12 cellular contexts compared by ENCODE assay signal in genomic region chrX:40663880-40664630, GRCh38. TPM values are rescaled to one million over a fixed set of nuclear protein-coding genes. Genes with fewer than 3 reads are reported as not detected.
DNase-seq lines count a peak whose midpoint lies in the region; ATAC-seq and TF ChIP-seq lines count a peak whose summit lies in the region.
"Had no signal": no experiment of that assay in that cellular context is flagged by ENCODE, and none has a peak within 500 bp of the region (broad histone marks: within the 10 kb centered on the region; RNA-seq: fewer than 3 reads in every experiment).

No MANE protein-coding gene starts in this region.

- ATAC-seq in Panc1 (no peak), GM21717 (IDR thresholded peaks at IDR 0.05; ENCODE audit: unreplicated experiment) (no peak), GM21576 (IDR thresholded peaks at IDR 0.05; ENCODE audit: unreplicated experiment) (no peak)
- no peak for ATAC-seq in activated CD4-positive, CD25-positive, alpha-beta regulatory T cell treated with anti-CD3 and anti-CD28 coated beads, Interleukin-2, amount 50 U/mL, for 24 hours

- H3K4ac ChIP-seq in trophoblast cell (ENCODE audit: low read depth, low read length) = no peak overlapping the region

- H3K79me2 ChIP-seq in fibroblast of lung (ENCODE audit: control insufficient read depth, insufficient read depth, low read length) (no peaks in the 10 kb centered on the region), trophoblast cell (ENCODE audit: control insufficient read depth, insufficient read depth, low read length, poor library complexity) (no peaks in the 10 kb centered on the region)

- no peak overlapping the region for H3K23ac ChIP-seq in trophoblast cell (ENCODE audit: low read length)

- POLR2A ChIA-PET in Panc1 (lab: Charles Lee) = no interaction called here

- H3K9me3 ChIP-seq in Panc1 (ENCODE audit: control insufficient read depth, insufficient read depth, low read depth, low read length) (no peaks in the 10 kb centered on the region), fibroblast of lung (ENCODE audit: control insufficient read depth, insufficient read depth, low read depth, low read length) (no peaks in the 10 kb centered on the region), trophoblast cell (ENCODE audit: insufficient read depth, low read depth, low read length) (no peaks in the 10 kb centered on the region)
- H3K9me3 ChIP-seq: ovary had no signal

- no peaks in the 10 kb centered on the region for H3K4me1 ChIP-seq in Panc1 (ENCODE audit: control insufficient read depth, insufficient read depth, low read length)
- H3K4me1 ChIP-seq in fibroblast of lung (ENCODE audit: control insufficient read depth, extremely low read depth, insufficient read depth, low read length) = no peaks in the 10 kb centered on the region
- no peaks in the 10 kb centered on the region for H3K4me1 ChIP-seq in trophoblast cell (ENCODE audit: control insufficient read depth in 1 of 2, insufficient read depth in 2 of 2, low read length in 2 of 2)

- H3K4me3 ChIP-seq in GM06990 (replicated peaks; ENCODE audit: low read depth, low read length) (no peak overlapping the region), Panc1 (ENCODE audit: low read depth in 2 of 2, low read length in 2 of 2) (no peak overlapping the region), fibroblast of lung (replicated peaks in 1 of 4; ENCODE audit: control extremely low read depth in 1 of 4, insufficient read depth in 1 of 4, low read depth in 3 of 4, low read length in 4 of 4) (no peak overlapping the region), trophoblast cell (ENCODE audit: low read depth, low read length) (no peak overlapping the region)
- H3K4me3 ChIP-seq: ovary had no signal

- no peak overlapping the region for H2AFZ ChIP-seq in fibroblast of lung (ENCODE audit: low read length)
- no peak overlapping the region for H2AFZ ChIP-seq in trophoblast cell (ENCODE audit: insufficient read depth, low read length, poor library complexity)

- TF ChIP-seq CTCF in GM06990 (IDR thresholded peaks at IDR 0.05; ENCODE audit: insufficient read depth, low read length, poor library complexity, severe bottlenecking) (peak; percentile 19), Panc1 (IDR thresholded peaks at IDR 0.05) (peak; percentile 25; the same call in 1 of the 2 replicates), fibroblast of lung (conservative IDR thresholded peaks at IDR 0.05 in 1 of 2, IDR thresholded peaks at IDR 0.05 in 1 of 2; ENCODE audit: low read depth in 1 of 2, low read length in 2 of 2) (peak; percentile 36 to 53)

- no peak overlapping the region for H3K14ac ChIP-seq in trophoblast cell (ENCODE audit: low read length)

- no peaks in the 10 kb centered on the region for H3K79me1 ChIP-seq in trophoblast cell (ENCODE audit: low read length)

- DNase-seq in GM06990 (ENCODE audit: extremely low read depth, insufficient read length) (no peak), Panc1 (ENCODE audit: low read depth, low spot score) (no peak), fibroblast of lung (ENCODE audit: low read depth in 2 of 2) (peak; percentile 18 to 42), trophoblast cell (peak; percentile 13 to 48), NCI-H2029 treated with DMSO at 0.1 percent for 48 hours (lab: John Stamatoyannopoulos, UW) (no peak)
- DNase-seq: foreskin melanocyte, NCI-H1105 had no signal

- whole genome bisulfite sequencing in trophoblast cell (ENCODE audit: extremely low coverage, insufficient coverage, insufficient read length) = no CpG with 5 or more reads among the region's 6 CpGs

- no peak overlapping the region for H2BK120ac ChIP-seq in trophoblast cell (ENCODE audit: insufficient read depth, low read length, poor library complexity)

- no peak overlapping the region for H4K91ac ChIP-seq in trophoblast cell (ENCODE audit: low read depth, low read length)

- BruUV-seq in Panc1 (replicated peaks; lab: Mats Ljungman, UMichigan) = no TSS peak

- no peak overlapping the region for H4K8ac ChIP-seq in trophoblast cell (ENCODE audit: low read depth, low read length)

- H3K27me3 ChIP-seq in GM06990 (replicated peaks; ENCODE audit: control insufficient read depth, insufficient read depth, low read length) (no peaks in the 10 kb centered on the region), Panc1 (ENCODE audit: control insufficient read depth, insufficient read depth, low read length) (no peaks in the 10 kb centered on the region), fibroblast of lung (ENCODE audit: control insufficient read depth, insufficient read depth, low read length) (no peaks in the 10 kb centered on the region), trophoblast cell (ENCODE audit: insufficient read depth, low read length) (no peaks in the 10 kb centered on the region)
- H3K27me3 ChIP-seq: ovary had no signal

- no peak overlapping the region for H3K18ac ChIP-seq in trophoblast cell (ENCODE audit: low read length)

- no peak overlapping the region for H2BK12ac ChIP-seq in trophoblast cell (ENCODE audit: low read length)

- H3K4me2 ChIP-seq in fibroblast of lung (ENCODE audit: extremely low read depth, insufficient read depth, low read length) = no peak overlapping the region
- no peak overlapping the region for H3K4me2 ChIP-seq in trophoblast cell (ENCODE audit: low read length)

- H2AK5ac ChIP-seq in trophoblast cell (ENCODE audit: low read length) = no peak overlapping the region

- in situ Hi-C loops in Panc1 (cut with HindIII; ENCODE audit: low pct_unique_long_range_greater_than_20kb, low sequenced_read_pairs) = no loop called here

- H3K9ac ChIP-seq in fibroblast of lung (ENCODE audit: insufficient read depth, low read length) = no peak overlapping the region
- H3K9ac ChIP-seq in trophoblast cell (ENCODE audit: low read length) = no peak overlapping the region

- H3K36me3 ChIP-seq in GM06990 (ENCODE audit: control insufficient read depth, insufficient read depth, low read length) = peaks cover 6% of the 10 kb centered on the region
- H3K36me3 ChIP-seq in Panc1 (ENCODE audit: control insufficient read depth, insufficient read depth, low read length) = no peaks in the 10 kb centered on the region; the same call in 1 of the 2 replicates
- H3K36me3 ChIP-seq in fibroblast of lung (ENCODE audit: control insufficient read depth, insufficient read depth, low read length) = peaks cover 2% of the 10 kb centered on the region
- H3K36me3 ChIP-seq in trophoblast cell (ENCODE audit: control insufficient read depth in 1 of 2, insufficient read depth in 2 of 2, low read length in 2 of 2) = peaks cover 18 to 26% of the 10 kb centered on the region in 2 experiments
- H3K36me3 ChIP-seq: ovary had no signal

- CTCF ChIA-PET in Panc1 (lab: Charles Lee) = no interaction called here

- H4K12ac ChIP-seq in trophoblast cell (ENCODE audit: low read depth, low read length) = no peak overlapping the region

- no peak overlapping the region for H2BK5ac ChIP-seq in trophoblast cell (ENCODE audit: low read depth, low read length, poor library complexity)

- H3K27ac ChIP-seq in Panc1 (ENCODE audit: low read length) (no peak overlapping the region), fibroblast of lung (ENCODE audit: insufficient read depth, low read length) (no peak overlapping the region), trophoblast cell (ENCODE audit: low read depth, low read length) (no peak overlapping the region)
- H3K27ac ChIP-seq: ovary had no signal

- no peaks in the 10 kb centered on the region for H4K20me1 ChIP-seq in fibroblast of lung (ENCODE audit: control insufficient read depth, extremely low read depth, insufficient read depth, low read length)

- intact Hi-C loops in Panc1 (cut with micrococcal nuclease; ENCODE audit: unreplicated experiment) = no loop called here

RNA-seq across cellular contexts. Expression of gene CXorf38, which starts 16.7 kb away (rescaled TPM):
- total RNA-seq in Panc1 (2021; ENCODE audit: unreplicated experiment) (7.8 TPM), fibroblast of lung (6.2 and 12.4 TPM in 2 replicates)
- polyA plus RNA-seq in Panc1 (2012; ENCODE audit: insufficient read length) = 5.6 TPM
- polyA plus RNA-seq in fibroblast of lung = 11.5 and 14.7 TPM in 2 replicates
- 7.7 and 8.5 TPM in 2 replicates for polyA plus RNA-seq in fibroblast of lung (2012)
- 2.3 and 3.3 TPM in 2 replicates for polyA minus RNA-seq in fibroblast of lung (ENCODE audit: low replicate concordance)
- polyA plus RNA-seq in trophoblast cell (2013) = 6.0 TPM in 2 replicates

RNA-seq across cellular contexts. Expression of gene MPC1L, which starts 40.8 kb away (rescaled TPM):
- total RNA-seq in Panc1 (2021; ENCODE audit: unreplicated experiment) (not detected), fibroblast of lung (not detected in 2 replicates)
- polyA plus RNA-seq in Panc1 (2012; ENCODE audit: insufficient read length) = not detected
- not detected in 2 replicates for polyA plus RNA-seq in fibroblast of lung
- polyA plus RNA-seq in fibroblast of lung (2012) = not detected in 2 replicates
- not detected in 2 replicates for polyA minus RNA-seq in fibroblast of lung (ENCODE audit: low replicate concordance)
- not detected in 2 replicates for polyA plus RNA-seq in trophoblast cell (2013)
- total RNA-seq: activated T-helper 2 cell treated with anti-CD3 and anti-CD28 coated beads, Interferon-gamma antibody, Interleukin-2, Interleukin-4, amounts not matched to agents 10 μg/mL and 5 μg/mL and 100 μg/mL, durations not matched to agents 14 hours and 24 hours and 36 hours; ovary had no signal
- polyA plus RNA-seq: ovary had no signal

Comparison
In these comparisons a context has a peak if more than half of its experiments do, and no peak if none do; other contexts are left out.
1. DNase-seq: peak in fibroblast of lung (2 of 2) and trophoblast cell (2 of 2); none in GM06990 (single experiment), Panc1 (single experiment) and NCI-H2029 treated with DMSO at 0.1 percent for 48 hours (single experiment).
2. Peak in every context shown above with its lines, with median percentiles within 50 percentile points of each other: CTCF ChIP-seq.